1 cellular context compared by ENCODE assay signal in genomic region chr1:143867610-143868220, GRCh38.
A peak's percentile ranks its signal among the peaks of the same experiment; 100 is the strongest.
TF ChIP-seq lines count a peak whose summit lies in the region.
"Not testable (repeated sequence)": the region's sequence is repeated elsewhere in the genome, so short reads cannot be mapped to it uniquely, and the experiment has no call there.

No MANE protein-coding gene starts in this region.

TF ChIP-seq in K562, 482 proteins besides CTCF, POLR2A, EP300 and RAD21 (continued from another document):
- 0 out of 4 replicates have a peak, but pooled peaks of 1 of the 2 experiments have one; percentile 20 for TF ChIP-seq ZNF639 (CRISPR knock-in tag; conservative IDR thresholded peaks at IDR 0.05 in 1 of 2, IDR thresholded peaks at IDR 0.05 in 1 of 2)
- TF ChIP-seq STAT5A (IDR thresholded peaks at IDR 0.05; ENCODE audit: borderline replicate concordance, low read length), result peak; percentile 71
- not testable (repeated sequence) for TF ChIP-seq ATF1 (CRISPR knock-in tag; IDR thresholded peaks at IDR 0.05); NR2C2 (CRISPR knock-in tag; IDR thresholded peaks at IDR 0.05); NR4A1 (CRISPR knock-in tag; IDR thresholded peaks at IDR 0.05); ATF3 (CRISPR knock-in tag; conservative IDR thresholded peaks at IDR 0.05); PBX2 (CRISPR knock-in tag; IDR thresholded peaks at IDR 0.05; ENCODE audit: low read depth)
- TF ChIP-seq ATF1 (tag; IDR thresholded peaks at IDR 0.05), result peak; percentile 56
- TF ChIP-seq NR2C2 (tag; IDR thresholded peaks at IDR 0.05), result peak; percentile 47
- peak; percentile 76; the same call in 1 of the 2 replicates for TF ChIP-seq NR4A1 (tag; IDR thresholded peaks at IDR 0.05)
- TF ChIP-seq SMARCA4 (IDR thresholded peaks at IDR 0.05), result peak; percentile 31; the same call in 1 of the 2 replicates
- TF ChIP-seq RFX1 (IDR thresholded peaks at IDR 0.05), result peak; percentile 94
- TF ChIP-seq ATF3 (IDR thresholded peaks at IDR 0.05), result peak; percentile 46; the same call in 1 of the 2 replicates
- peak in 1 of 2 experiments; percentile 65; a peak in 1 of 4 replicates for TF ChIP-seq CSDE1 (IDR thresholded peaks at IDR 0.05)
- TF ChIP-seq PBX2 (tag; conservative IDR thresholded peaks at IDR 0.05; ENCODE audit: low read depth), result peak; percentile 55; the same call in 1 of the 2 replicates
- TF ChIP-seq MEF2D (tag; conservative IDR thresholded peaks at IDR 0.05; ENCODE audit: low read depth), result 0 out of 2 replicates have a peak, but pooled peaks have one; percentile 36
- peak; percentile 62 for TF ChIP-seq VEZF1 (CRISPR knock-in tag; IDR thresholded peaks at IDR 0.05)
- TF ChIP-seq MEIS2 (IDR thresholded peaks at IDR 0.05; ENCODE audit: partially characterized antibody), result peak; percentile 68
- peak; percentile 84 for TF ChIP-seq PKNOX1 (IDR thresholded peaks at IDR 0.05)
- TF ChIP-seq ZNF740 (CRISPR knock-in tag; IDR thresholded peaks at IDR 0.05), result peak; percentile 82
- TF ChIP-seq ZNF740 (tag; IDR thresholded peaks at IDR 0.05), result peak in 1 of 2 experiments; percentile 77; a peak in 2 of 4 replicates
TF ChIP-seq in K562: peak in this region for 26; not testable (repeated sequence) for 456.
